In genomic region chr18:2529154-2529553, GRCh38 we compare ENCODE assay signal across 25 cellular contexts. TPM values are rescaled to one million over a fixed set of nuclear protein-coding genes. Genes with fewer than 3 reads are reported as not detected.
DNase-seq lines count a peak whose midpoint lies in the region; ATAC-seq, FAIRE-seq and TF ChIP-seq lines count a peak whose summit lies in the region.
"Had no signal": no experiment of that assay in that cellular context is flagged by ENCODE, and none has a peak within 500 bp of the region (broad histone marks: within the 10 kb centered on the region; RNA-seq: fewer than 3 reads in every experiment).

No MANE protein-coding gene starts in this region.

- peaks cover 15% of the 10 kb centered on the region for H3K36me3 Mint-ChIP-seq in GM23338 (ENCODE audit: low read depth)
- H3K36me3 Mint-ChIP-seq in activated naive CD4-positive, alpha-beta T cell treated with anti-CD3 and anti-CD28 coated beads for 36 hours (ENCODE audit: low read depth): peaks cover 11% of the 10 kb centered on the region
- H3K36me3 Mint-ChIP-seq: stimulated activated effector memory CD8-positive, alpha-beta T cell treated with anti-CD3 and anti-CD28 coated beads, Interleukin-12 subunit alpha, Interleukin-12 subunit beta, amount 100 ng/mL, for 72 hours had no signal

- no peak for FAIRE-seq in RCC 7860 (lab: Jason Lieb, UNC)
- FAIRE-seq: frontal cortex had no signal

- no peak overlapping the region for H3K4me3 Mint-ChIP-seq in GM23338
- H3K4me3 Mint-ChIP-seq in activated naive CD4-positive, alpha-beta T cell treated with anti-CD3 and anti-CD28 coated beads for 36 hours: no peak overlapping the region
- H3K4me3 Mint-ChIP-seq: activated naive CD8-positive, alpha-beta T cell; activated T-cell treated with anti-CD3 and anti-CD28 coated beads, Interleukin-2, amount 50 U/mL, for 72 hours; dendritic cell treated with granulocyte-macrophage colony-stimulating factor and Interleukin-4, amounts not matched to agents 40 ng/mL and 50 ng/mL, for 4 days; IgD-negative memory B cell; stimulated activated effector memory CD8-positive, alpha-beta T cell treated with anti-CD3 and anti-CD28 coated beads, Interleukin-12 subunit alpha, Interleukin-12 subunit beta, amount 100 ng/mL, for 72 hours had no signal

- no peak overlapping the region for H3K27ac ChIP-seq in GM23338 (ENCODE audit: low read depth)
- H3K27ac ChIP-seq: epithelial cell of prostate, thoracic aorta had no signal

- H3K27me3 Mint-ChIP-seq in GM23338 (ENCODE audit: insufficient read depth, low read depth, poor library complexity): no peaks in the 10 kb centered on the region
- no peaks in the 10 kb centered on the region for H3K27me3 Mint-ChIP-seq in activated naive CD4-positive, alpha-beta T cell treated with anti-CD3 and anti-CD28 coated beads for 36 hours (ENCODE audit: low read depth)
- H3K27me3 Mint-ChIP-seq: activated naive CD8-positive, alpha-beta T cell; dendritic cell treated with granulocyte-macrophage colony-stimulating factor and Interleukin-4, amounts not matched to agents 40 ng/mL and 50 ng/mL, for 4 days; IgD-negative memory B cell had no signal

- no peaks in the 10 kb centered on the region for H3K4me1 ChIP-seq in GM23338 (ENCODE audit: insufficient read depth)
- H3K4me1 ChIP-seq: BE2C, Caco-2 had no signal

- no peak for TF ChIP-seq CTCF in GM23338 (conservative IDR thresholded peaks at IDR 0.05; ENCODE audit: low read depth in 2 of 2)

- no peaks in the 10 kb centered on the region for H4K20me1 ChIP-seq in GM23338 (replicated peaks; ENCODE audit: insufficient read depth)

- intact Hi-C loops in activated naive CD4-positive, alpha-beta T cell treated with anti-CD3 and anti-CD28 coated beads for 36 hours (cut with micrococcal nuclease): no loop called here

- CTCF ChIA-PET in activated naive CD4-positive, alpha-beta T cell treated with anti-CD3 and anti-CD28 coated beads for 36 hours (lab: Charles Lee): no interaction called here

- no peak overlapping the region for H3K4me3 ChIP-seq in GM23338
- H3K4me3 ChIP-seq: thoracic aorta had no signal

- H2AFZ ChIP-seq in GM23338: no peak overlapping the region

- H3K27me3 ChIP-seq in GM23338 (ENCODE audit: insufficient read depth): no peaks in the 10 kb centered on the region
- H3K27me3 ChIP-seq: BE2C had no signal

- no peaks in the 10 kb centered on the region; the same call in 1 of the 2 replicates for H3K36me3 ChIP-seq in GM23338 (ENCODE audit: insufficient read depth)
- H3K36me3 ChIP-seq: BE2C, thoracic aorta had no signal

- ATAC-seq in GM23338: peak; percentile 54; the same call in 2 of the 3 replicates
- ATAC-seq: activated T-cell treated with anti-CD3 and anti-CD28 coated beads, Interleukin-2, amount 50 U/mL, for 72 hours; stimulated activated effector memory CD8-positive, alpha-beta T cell treated with anti-CD3 and anti-CD28 coated beads, Interleukin-12 subunit alpha, Interleukin-12 subunit beta, amount 100 ng/mL, for 72 hours had no signal

- no peaks in the 10 kb centered on the region for H3K9me2 ChIP-seq in GM23338 (ENCODE audit: insufficient read depth)

- no peaks in the 10 kb centered on the region for H3K79me2 ChIP-seq in GM23338 (replicated peaks; ENCODE audit: insufficient read depth)

- H3K9me3 Mint-ChIP-seq in GM23338: peaks cover 13% of the 10 kb centered on the region
- H3K9me3 Mint-ChIP-seq in activated naive CD4-positive, alpha-beta T cell treated with anti-CD3 and anti-CD28 coated beads for 36 hours: no peaks in the 10 kb centered on the region
- H3K9me3 Mint-ChIP-seq: activated T-cell treated with anti-CD3 and anti-CD28 coated beads, Interleukin-2, amount 50 U/mL, for 72 hours; dendritic cell treated with granulocyte-macrophage colony-stimulating factor and Interleukin-4, amounts not matched to agents 40 ng/mL and 50 ng/mL, for 4 days; stimulated activated effector memory CD8-positive, alpha-beta T cell treated with anti-CD3 and anti-CD28 coated beads, Interleukin-12 subunit alpha, Interleukin-12 subunit beta, amount 100 ng/mL, for 72 hours had no signal

- H3K4me2 ChIP-seq in GM23338: no peak overlapping the region

- DNase-seq in GM23338 (ENCODE audit: low spot score) (peak; percentile 45), RCC 7860 (ENCODE audit: low spot score) (peak; percentile 14), glomerular visceral epithelial cell (ENCODE audit: extremely low spot score) (peak; percentile 88), renal cortical epithelial cell (ENCODE audit: low read depth) (peak; percentile 72), Kasumi-1 (lab: John Stamatoyannopoulos, UW) (no peak), NCI-H1436 (lab: John Stamatoyannopoulos, UW) (no peak)
- DNase-seq in activated naive CD4-positive, alpha-beta T cell treated with anti-CD3 and anti-CD28 coated beads for 36 hours: no peak
- DNase-seq: activated CD8-positive, alpha-beta memory T cell treated with anti-CD3 and anti-CD28 coated beads for 24 hours; activated T-cell treated with anti-CD3 and anti-CD28 coated beads, Interleukin-2, amount 50 U/mL, for 72 hours; BE2C; Caco-2; GOT3; NCI-H1930; NK-92 treated with Interleukin-12 subunit alpha and Interleukin-12 subunit beta, amount 100 ng/mL, for 24 hours; nucleus accumbens; retina; stimulated activated CD4-positive, alpha-beta T cell treated with anti-CD3 and anti-CD28 coated beads, Interleukin-15, amount 100 ng/mL, for 24 hours; T1000 had no signal

- H3F3A ChIP-seq in GM23338 (replicated peaks; ENCODE audit: low read depth): no peaks in the 10 kb centered on the region

- no peak overlapping the region for H3K27ac Mint-ChIP-seq in GM23338
- no peak overlapping the region for H3K27ac Mint-ChIP-seq in activated naive CD4-positive, alpha-beta T cell treated with anti-CD3 and anti-CD28 coated beads for 36 hours
- H3K27ac Mint-ChIP-seq: activated naive CD8-positive, alpha-beta T cell; activated T-cell treated with anti-CD3 and anti-CD28 coated beads, Interleukin-2, amount 50 U/mL, for 72 hours; dendritic cell treated with granulocyte-macrophage colony-stimulating factor and Interleukin-4, amounts not matched to agents 40 ng/mL and 50 ng/mL, for 4 days; IgD-negative memory B cell; stimulated activated effector memory CD8-positive, alpha-beta T cell treated with anti-CD3 and anti-CD28 coated beads, Interleukin-12 subunit alpha, Interleukin-12 subunit beta, amount 100 ng/mL, for 72 hours had no signal

- peaks cover 7% of the 10 kb centered on the region; the same call in 2 of the 3 replicates for H3K4me1 Mint-ChIP-seq in GM23338
- no peaks in the 10 kb centered on the region for H3K4me1 Mint-ChIP-seq in activated naive CD4-positive, alpha-beta T cell treated with anti-CD3 and anti-CD28 coated beads for 36 hours (ENCODE audit: low read depth)
- H3K4me1 Mint-ChIP-seq: stimulated activated effector memory CD8-positive, alpha-beta T cell treated with anti-CD3 and anti-CD28 coated beads, Interleukin-12 subunit alpha, Interleukin-12 subunit beta, amount 100 ng/mL, for 72 hours had no signal

RNA-seq across cellular contexts. Expression of gene METTL4, which starts 42.2 kb away (rescaled TPM):
- 12.2 and 14.9 TPM in 2 replicates for total RNA-seq in GM23338 (2014; rRNA removed; shearing (Covaris generic))
- polyA plus RNA-seq in GM23338 (2016; fragmentation: Nextera tagmentation; extraction: Ambion mirVana): 9.4 and 11.9 TPM in 2 replicates
- total RNA-seq in renal cortical epithelial cell: 10.6 and 13.8 TPM in 2 replicates
- total RNA-seq in activated naive CD4-positive, alpha-beta T cell treated with anti-CD3 and anti-CD28 coated beads for 36 hours: 10 to 100 TPM; 19.4 to 20.6 TPM

RNA-seq across cellular contexts. Expression of gene NDC80, which starts 42.2 kb away (rescaled TPM):
- 36.6 and 38.9 TPM in 2 replicates for total RNA-seq in GM23338 (2014; rRNA removed; shearing (Covaris generic))
- polyA plus RNA-seq in GM23338 (2016; fragmentation: Nextera tagmentation; extraction: Ambion mirVana): 48.3 and 58.4 TPM in 2 replicates
- total RNA-seq in renal cortical epithelial cell: 1.1 and 13.7 TPM in 2 replicates
- 100 to 1,000 TPM in 1 of 2 experiments, 10 to 100 TPM in 1; 96.8 to 108 TPM for total RNA-seq in activated naive CD4-positive, alpha-beta T cell treated with anti-CD3 and anti-CD28 coated beads for 36 hours

Comparison
In these comparisons a context has a peak if more than half of its experiments do, and no peak if none do; other contexts are left out.
1. DNase-seq: peak in GM23338 (single experiment), RCC 7860 (single experiment), glomerular visceral epithelial cell (single experiment) and renal cortical epithelial cell (single experiment); none in Kasumi-1 (0 of 2), NCI-H1436 (single experiment) and activated naive CD4-positive, alpha-beta T cell treated with anti-CD3 and anti-CD28 coated beads for 36 hours (single experiment).